Comparison of ENCODE assay signal across 22 cellular contexts in the genomic region with DNA sequence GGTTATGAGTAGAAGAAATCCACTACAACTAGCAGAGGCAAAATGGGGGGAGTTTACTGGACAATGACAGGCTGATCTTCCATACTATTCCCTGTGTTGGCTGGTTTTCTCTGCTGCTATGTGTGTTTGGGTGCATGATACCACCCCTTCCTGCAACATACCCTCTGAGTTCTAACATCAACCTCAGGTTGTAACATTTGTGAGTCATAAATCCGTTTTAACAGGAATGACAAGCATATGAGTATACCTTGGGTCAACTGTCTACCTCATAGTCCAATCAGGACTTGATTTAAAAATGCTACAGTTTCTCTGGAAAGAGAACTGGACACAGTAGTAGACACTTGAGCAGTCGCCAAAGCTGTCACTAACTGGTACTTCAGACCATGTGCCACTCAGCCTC.
DNase-seq lines count a peak whose midpoint lies in the region; ATAC-seq and TF ChIP-seq lines count a peak whose summit lies in the region.
"Had no signal": no experiment of that assay in that cellular context is flagged by ENCODE, and none has a peak within 500 bp of the region (broad histone marks: within the 10 kb centered on the region; RNA-seq: fewer than 3 reads in every experiment).

No MANE protein-coding gene starts in this region.

- no peak overlapping the region for H3K27ac Mint-ChIP-seq in MCF 10A (ENCODE audit: low read depth, unreplicated experiment)
- H3K27ac Mint-ChIP-seq: B cell; CD4-positive, CD25-positive, alpha-beta regulatory T cell; CD8-positive, alpha-beta T cell; GM23338; H9 had no signal

- TF ChIP-seq POLR2A in breast epithelium (IDR thresholded peaks at IDR 0.05) (no peak), thyroid gland (IDR thresholded peaks at IDR 0.05) (no peak)

- CTCF ChIA-PET in MCF 10A (lab: Yijun Ruan, JAX), result interaction anchor here (0.7 kb wide), 1 partner anchor 10 kb away, joined by 3 read pairs; no protein-coding TSS in a partner anchor

- H3K23ac ChIP-seq in mesenchymal stem cell (ENCODE audit: low read length in 2 of 2), result no peak overlapping the region

- H3K9ac ChIP-seq in mesenchymal stem cell (ENCODE audit: low read length), result no peak overlapping the region
- H3K9ac ChIP-seq: BLaER1 had no signal

- no peaks in the 10 kb centered on the region for H3K4me1 ChIP-seq in breast epithelium
- peaks cover 3% of the 10 kb centered on the region for H3K4me1 ChIP-seq in RWPE2 (ENCODE audit: insufficient read depth, poor library complexity, severe bottlenecking)
- no peaks in the 10 kb centered on the region for H3K4me1 ChIP-seq in mesenchymal stem cell (ENCODE audit: control insufficient read depth, insufficient read depth, low read depth, low read length)
- H3K4me1 ChIP-seq in thyroid gland, result no peaks in the 10 kb centered on the region
- H3K4me1 ChIP-seq: BLaER1, Caco-2 had no signal

- peak; percentile 64 for ATAC-seq in RWPE2 (ENCODE audit: low read depth)
- no peak for ATAC-seq in Right ventricle myocardium superior (ENCODE audit: poor library complexity)
- ATAC-seq: CD8-positive, alpha-beta T cell; GM23338; HCT116 had no signal

- no peaks in the 10 kb centered on the region for H3K27me3 Mint-ChIP-seq in MCF 10A (ENCODE audit: insufficient read depth, unreplicated experiment)
- H3K27me3 Mint-ChIP-seq: CD4-positive, CD25-positive, alpha-beta regulatory T cell had no signal

- H2AFZ ChIP-seq in mesenchymal stem cell (ENCODE audit: low read depth, low read length), result no peak overlapping the region
- H2AFZ ChIP-seq: GM23338 had no signal

- no peaks in the 10 kb centered on the region for H3K79me1 ChIP-seq in mesenchymal stem cell (replicated peaks; ENCODE audit: low read length, poor library complexity, severe bottlenecking)

- WGBS in mesenchymal stem cell, result 100% methylated on average over 2 of the region's 2 CpGs
- WGBS in thyroid gland, 2 donors, result 92 to 93% methylated on average over 2 of the region's 2 CpGs

- H2BK5ac ChIP-seq in mesenchymal stem cell (ENCODE audit: low read depth, low read length, poor library complexity, severe bottlenecking), result no peak overlapping the region

- H3K36me3 ChIP-seq in breast epithelium (no peaks in the 10 kb centered on the region), RWPE2 (ENCODE audit: low read depth) (no peaks in the 10 kb centered on the region), mesenchymal stem cell (ENCODE audit: control insufficient read depth in 1 of 2, insufficient read depth in 2 of 2, low read depth in 1 of 2, low read length in 2 of 2) (no peaks in the 10 kb centered on the region), thyroid gland (no peaks in the 10 kb centered on the region)
- H3K36me3 ChIP-seq: BLaER1 had no signal

- no peaks in the 10 kb centered on the region for H3K4me1 Mint-ChIP-seq in MCF 10A (ENCODE audit: insufficient read depth, unreplicated experiment)
- H3K4me1 Mint-ChIP-seq: B cell; CD4-positive, CD25-positive, alpha-beta regulatory T cell had no signal

- H3K27ac ChIP-seq in breast epithelium (no peak overlapping the region), RWPE2 (ENCODE audit: poor library complexity, severe bottlenecking) (no peak overlapping the region), mesenchymal stem cell (ENCODE audit: low read length, poor library complexity, severe bottlenecking) (no peak overlapping the region), thyroid gland (no peak overlapping the region)
- H3K27ac ChIP-seq: 22Rv1, BLaER1, C4-2B had no signal

- H3K27me3 ChIP-seq in breast epithelium (no peaks in the 10 kb centered on the region), RWPE2 (ENCODE audit: insufficient read depth, poor library complexity, severe bottlenecking) (no peaks in the 10 kb centered on the region), mesenchymal stem cell (ENCODE audit: control insufficient read depth in 1 of 2, insufficient read depth in 1 of 2, low read length in 2 of 2) (no peaks in the 10 kb centered on the region), thyroid gland (no peaks in the 10 kb centered on the region)
- H3K27me3 ChIP-seq: BLaER1 had no signal

- peak overlapping the region; percentile 50 to 88 for H3K18ac ChIP-seq in mesenchymal stem cell (ENCODE audit: low read depth in 1 of 2, low read length in 2 of 2)

- no peak overlapping the region for H4K8ac ChIP-seq in mesenchymal stem cell (ENCODE audit: low read length)

- H3K4me3 Mint-ChIP-seq in MCF 10A (ENCODE audit: unreplicated experiment), result no peak overlapping the region
- H3K4me3 Mint-ChIP-seq: B cell; CD4-positive, CD25-positive, alpha-beta regulatory T cell; CD8-positive, alpha-beta T cell; GM23338; H9 had no signal

- TF ChIP-seq CTCF in MCF 10A (IDR thresholded peaks at IDR 0.05; ENCODE audit: unreplicated experiment), result no peak
- no peak for TF ChIP-seq CTCF in breast epithelium (IDR thresholded peaks at IDR 0.05)
- TF ChIP-seq CTCF in RWPE2 (IDR thresholded peaks at IDR 0.05; ENCODE audit: poor library complexity, severe bottlenecking), result no peak
- TF ChIP-seq CTCF in epithelial cell of esophagus (IDR thresholded peaks at IDR 0.05; ENCODE audit: insufficient read depth, low read depth, low read length, missing control alignments), result no peak
- TF ChIP-seq CTCF in thyroid gland (IDR thresholded peaks at IDR 0.05), result no peak

- H3K36me3 Mint-ChIP-seq in MCF 10A (ENCODE audit: insufficient read depth, unreplicated experiment), result no peaks in the 10 kb centered on the region
- H3K36me3 Mint-ChIP-seq: CD4-positive, CD25-positive, alpha-beta regulatory T cell; CD8-positive, alpha-beta T cell had no signal

- H2BK15ac ChIP-seq in mesenchymal stem cell (ENCODE audit: low read depth, poor library complexity, severe bottlenecking), result no peak overlapping the region

- DNase-seq in MCF 10A (ENCODE audit: unreplicated experiment) (peak; percentile 6), breast epithelium (ENCODE audit: low spot score in 2 of 2) (no peak), RWPE2 (ENCODE audit: low spot score) (no peak), epithelial cell of esophagus (ENCODE audit: low read depth) (peak; percentile 56), mesenchymal stem cell (no peak), foreskin melanocyte (no peak), thyroid gland (no peak), Right ventricle myocardium superior (no peak)
- DNase-seq: Caco-2; CD4-positive, CD25-positive, alpha-beta regulatory T cell; CD8-positive, alpha-beta T cell; DMS 273 treated with DMSO at 0.1 percent for 48 hours; DMS79; EL; GF-D8; H9 had no signal

- no peak overlapping the region for H3K4me3 ChIP-seq in breast epithelium
- no peak overlapping the region for H3K4me3 ChIP-seq in RWPE2 (ENCODE audit: severe bottlenecking)
- H3K4me3 ChIP-seq in epithelial cell of esophagus (ENCODE audit: low read length), result no peak overlapping the region
- no peak overlapping the region for H3K4me3 ChIP-seq in mesenchymal stem cell (ENCODE audit: insufficient read depth in 1 of 2, low read depth in 1 of 2, low read length in 2 of 2)
- no peak overlapping the region for H3K4me3 ChIP-seq in thyroid gland (replicated peaks in 1 of 3)
- H3K4me3 ChIP-seq: BLaER1, GM23338 had no signal

- H3K4me2 ChIP-seq in mesenchymal stem cell (ENCODE audit: low read length, poor library complexity, severe bottlenecking), result no peak overlapping the region
- H3K4me2 ChIP-seq: BLaER1, GM23338 had no signal

- H3K9me3 ChIP-seq in breast epithelium (no peaks in the 10 kb centered on the region), RWPE2 (ENCODE audit: severe bottlenecking) (no peaks in the 10 kb centered on the region), mesenchymal stem cell (ENCODE audit: control insufficient read depth, low read length) (no peaks in the 10 kb centered on the region), thyroid gland (no peaks in the 10 kb centered on the region)
- H3K9me3 ChIP-seq: BLaER1 had no signal

- no TSS peak for BruUV-seq in MCF 10A (replicated peaks; lab: Mats Ljungman, UMichigan)

- peak overlapping the region; percentile 75 for H4K91ac ChIP-seq in mesenchymal stem cell (ENCODE audit: low read length)

- H2BK12ac ChIP-seq in mesenchymal stem cell (ENCODE audit: low read length in 2 of 2), result peak overlapping the region; percentile 20 to 99

- H3K9me3 Mint-ChIP-seq in MCF 10A (ENCODE audit: unreplicated experiment), result no peaks in the 10 kb centered on the region
- H3K9me3 Mint-ChIP-seq: CD4-positive, CD25-positive, alpha-beta regulatory T cell; CD8-positive, alpha-beta T cell; GM23338; H9 had no signal

- POLR2A ChIA-PET in MCF 10A (lab: Yijun Ruan, JAX), result interaction anchor here (1.3 kb wide), 1 partner anchor 12 kb away, joined by 4 read pairs; no protein-coding TSS in a partner anchor

- peak overlapping the region in 1 of 2 experiments; percentile 75 for H3K14ac ChIP-seq in mesenchymal stem cell (ENCODE audit: low read length in 2 of 2)

- peak overlapping the region; percentile 9 for H2BK120ac ChIP-seq in mesenchymal stem cell (ENCODE audit: low read depth, low read length)

- peak overlapping the region; percentile 3 to 91 for H3K4ac ChIP-seq in mesenchymal stem cell (ENCODE audit: low read depth in 1 of 2, low read length in 2 of 2)

- H2AK5ac ChIP-seq in mesenchymal stem cell (ENCODE audit: low read length, severe bottlenecking), result no peak overlapping the region

- intact Hi-C loops in MCF 10A (cut with micrococcal nuclease), result loop anchor here (10.0 kb wide), 1 partner anchor 149 kb away; no protein-coding TSS in a partner anchor
- intact Hi-C loops in breast epithelium (cut with DNase I; ENCODE audit: low total_unique reads), result no loop called here
- intact Hi-C loops in thyroid gland (cut with DNase I), result no loop called here
- intact Hi-C loops in Right ventricle myocardium superior (cut with DNase I), result no loop called here

Comparison
In these comparisons a context has a peak if more than half of its experiments do, and no peak if none do; other contexts are left out.
1. DNase-seq: peak in MCF 10A (single experiment) and epithelial cell of esophagus (single experiment); none in breast epithelium (0 of 2), RWPE2 (single experiment), mesenchymal stem cell (single experiment), foreskin melanocyte (single experiment), thyroid gland (0 of 2) and Right ventricle myocardium superior (single experiment).